ENCODE assay signal across 32 cellular contexts in the genomic region with DNA sequence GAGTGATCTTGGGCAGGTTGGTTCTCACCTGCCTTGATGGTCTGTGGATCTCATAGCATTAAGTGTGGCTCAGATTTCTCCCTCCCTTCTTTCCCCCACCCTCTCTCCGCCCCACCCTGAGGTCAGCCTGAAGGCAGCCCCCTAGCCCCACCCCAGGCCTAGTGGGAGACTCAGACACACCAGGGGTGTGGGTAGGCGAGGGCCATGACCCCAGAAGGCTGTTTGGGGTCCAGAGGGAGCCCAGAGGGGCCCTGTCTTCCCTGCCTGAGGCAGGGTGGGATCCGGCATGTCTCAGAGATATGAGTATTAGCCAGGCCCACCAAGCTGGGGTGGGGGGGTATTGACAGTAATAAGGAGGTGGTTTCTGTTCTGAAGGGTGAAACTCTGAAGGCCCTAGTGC.
"Had no signal": no experiment of that assay in that cellular context is flagged by ENCODE, and none has a peak within 500 bp of the region (broad histone marks: within the 10 kb centered on the region; RNA-seq: fewer than 3 reads in every experiment).

No MANE protein-coding gene starts in this region.

- H3K4me3 ChIP-seq: breast epithelium, heart right ventricle, left lung, ovary, psoas muscle, smooth muscle cell, suprapubic skin, tibial artery, upper lobe of right lung had no signal

- DNase-seq: activated CD4-positive, alpha-beta memory T cell treated with anti-CD3 and anti-CD28 coated beads, Interleukin-2, amount 10 ng/mL, durations not matched to agents 7 days and 5 days; activated CD4-positive, alpha-beta T cell treated with anti-CD3 and anti-CD28 coated beads for 1 hour; activated CD4-positive, alpha-beta T cell treated with anti-CD3 and anti-CD28 coated beads, Interleukin-2, amount 10 ng/mL, durations not matched to agents 7 days and 5 days; activated CD8-positive, alpha-beta memory T cell treated with anti-CD3 and anti-CD28 coated beads, Interleukin-2, amount 50 U/mL, for 48 hours; activated gamma-delta T cell; activated naive CD4-positive, alpha-beta T cell treated with anti-CD3 and anti-CD28 coated beads, Interleukin-2, amount 10 ng/mL, durations not matched to agents 7 days and 5 days; activated naive CD8-positive, alpha-beta T cell treated with anti-CD3 and anti-CD28 coated beads, Interleukin-2, amount 10 ng/mL, durations not matched to agents 7 days and 5 days; activated T-cell treated with anti-CD3 and anti-CD28 coated beads, Interleukin-2, amount 50 U/mL, for 24 hours; central memory CD4-positive, alpha-beta T cell; endodermal cell; foreskin keratinocyte; heart right ventricle; naive B cell; stimulated activated CD4-positive, alpha-beta T cell treated with anti-CD3 and anti-CD28 coated beads, Interleukin-1b, Interleukin-23, amount 100 ng/mL, for 48 hours; stimulated activated CD4-positive, alpha-beta T cell treated with anti-CD3 and anti-CD28 coated beads, Interleukin-4, amount 100 ng/mL, for 4 hours; stimulated activated CD8-positive, alpha-beta memory T cell treated with anti-CD3 and anti-CD28 coated beads, Interleukin-4, amount 100 ng/mL, for 48 hours; SW 1271; T-helper 17 cell; T1000; tibial artery; upper lobe of right lung had no signal

- H3K36me3 ChIP-seq: breast epithelium, heart right ventricle, left lung, neutrophil, ovary, suprapubic skin, tibial artery, upper lobe of right lung had no signal

- H3K4me3 Mint-ChIP-seq: activated CD4-positive, alpha-beta memory T cell treated with anti-CD3 and anti-CD28 coated beads, Interleukin-2, amount 10 ng/mL, durations not matched to agents 7 days and 5 days; activated CD4-positive, alpha-beta T cell treated with anti-CD3 and anti-CD28 coated beads, Interleukin-2, amount 10 ng/mL, durations not matched to agents 7 days and 5 days; activated naive CD4-positive, alpha-beta T cell treated with anti-CD3 and anti-CD28 coated beads, Interleukin-2, amount 10 ng/mL, durations not matched to agents 7 days and 5 days; activated naive CD8-positive, alpha-beta T cell treated with anti-CD3 and anti-CD28 coated beads, Interleukin-2, amount 10 ng/mL, durations not matched to agents 7 days and 5 days; activated T-cell treated with anti-CD3 and anti-CD28 coated beads, Interleukin-2, amount 50 U/mL, for 24 hours; dendritic cell treated with granulocyte-macrophage colony-stimulating factor and Interleukin-4, amounts not matched to agents 40 ng/mL and 50 ng/mL, for 4 days; endodermal cell; naive B cell; stimulated activated memory B cell treated with anti-CD40 and anti-IgM and Interleukin-4, amounts not matched to agents 10 μg/mL and 1 μg/mL and 100 μg/mL, for 72 hours; T-helper 17 cell; WTC11 had no signal

- H3K27ac Mint-ChIP-seq: activated CD4-positive, alpha-beta memory T cell treated with anti-CD3 and anti-CD28 coated beads, Interleukin-2, amount 10 ng/mL, durations not matched to agents 7 days and 5 days; activated CD4-positive, alpha-beta T cell treated with anti-CD3 and anti-CD28 coated beads, Interleukin-2, amount 10 ng/mL, durations not matched to agents 7 days and 5 days; activated naive CD4-positive, alpha-beta T cell treated with anti-CD3 and anti-CD28 coated beads, Interleukin-2, amount 10 ng/mL, durations not matched to agents 7 days and 5 days; activated naive CD8-positive, alpha-beta T cell treated with anti-CD3 and anti-CD28 coated beads, Interleukin-2, amount 10 ng/mL, durations not matched to agents 7 days and 5 days; activated T-cell treated with anti-CD3 and anti-CD28 coated beads, Interleukin-2, amount 50 U/mL, for 24 hours; dendritic cell treated with granulocyte-macrophage colony-stimulating factor and Interleukin-4, amounts not matched to agents 40 ng/mL and 50 ng/mL, for 4 days; endodermal cell; naive B cell; stimulated activated memory B cell treated with anti-CD40 and anti-IgM and Interleukin-4, amounts not matched to agents 10 μg/mL and 1 μg/mL and 100 μg/mL, for 72 hours; T-helper 17 cell had no signal

- H3K36me3 Mint-ChIP-seq: activated naive CD4-positive, alpha-beta T cell treated with anti-CD3 and anti-CD28 coated beads, Interleukin-2, amount 10 ng/mL, durations not matched to agents 7 days and 5 days; activated naive CD8-positive, alpha-beta T cell treated with anti-CD3 and anti-CD28 coated beads, Interleukin-2, amount 10 ng/mL, durations not matched to agents 7 days and 5 days; naive B cell; stimulated activated memory B cell treated with anti-CD40 and anti-IgM and Interleukin-4, amounts not matched to agents 10 μg/mL and 1 μg/mL and 100 μg/mL, for 72 hours; WTC11 had no signal

- H3K4me2 ChIP-seq: smooth muscle cell had no signal

- H3K4me1 ChIP-seq: breast epithelium, foreskin keratinocyte, left lung, upper lobe of right lung had no signal

- H3K27me3 Mint-ChIP-seq: activated CD4-positive, alpha-beta memory T cell treated with anti-CD3 and anti-CD28 coated beads, Interleukin-2, amount 10 ng/mL, durations not matched to agents 7 days and 5 days; activated CD4-positive, alpha-beta T cell treated with anti-CD3 and anti-CD28 coated beads, Interleukin-2, amount 10 ng/mL, durations not matched to agents 7 days and 5 days; activated naive CD8-positive, alpha-beta T cell treated with anti-CD3 and anti-CD28 coated beads, Interleukin-2, amount 10 ng/mL, durations not matched to agents 7 days and 5 days; activated T-cell treated with anti-CD3 and anti-CD28 coated beads, Interleukin-2, amount 50 U/mL, for 24 hours; dendritic cell treated with granulocyte-macrophage colony-stimulating factor and Interleukin-4, amounts not matched to agents 40 ng/mL and 50 ng/mL, for 4 days; naive B cell; stimulated activated memory B cell treated with anti-CD40 and anti-IgM and Interleukin-4, amounts not matched to agents 10 μg/mL and 1 μg/mL and 100 μg/mL, for 72 hours had no signal

- H3K4me1 Mint-ChIP-seq: activated CD4-positive, alpha-beta memory T cell treated with anti-CD3 and anti-CD28 coated beads, Interleukin-2, amount 10 ng/mL, durations not matched to agents 7 days and 5 days; activated CD4-positive, alpha-beta T cell treated with anti-CD3 and anti-CD28 coated beads, Interleukin-2, amount 10 ng/mL, durations not matched to agents 7 days and 5 days; activated naive CD4-positive, alpha-beta T cell treated with anti-CD3 and anti-CD28 coated beads, Interleukin-2, amount 10 ng/mL, durations not matched to agents 7 days and 5 days; activated naive CD8-positive, alpha-beta T cell treated with anti-CD3 and anti-CD28 coated beads, Interleukin-2, amount 10 ng/mL, durations not matched to agents 7 days and 5 days; naive B cell; stimulated activated memory B cell treated with anti-CD40 and anti-IgM and Interleukin-4, amounts not matched to agents 10 μg/mL and 1 μg/mL and 100 μg/mL, for 72 hours; T-helper 17 cell had no signal

- H3K27ac ChIP-seq: breast epithelium, foreskin keratinocyte, heart right ventricle, left lung, neutrophil, ovary, psoas muscle, suprapubic skin, tibial artery, upper lobe of right lung had no signal

- H3K9me3 Mint-ChIP-seq: activated CD4-positive, alpha-beta memory T cell treated with anti-CD3 and anti-CD28 coated beads, Interleukin-2, amount 10 ng/mL, durations not matched to agents 7 days and 5 days; activated CD4-positive, alpha-beta T cell treated with anti-CD3 and anti-CD28 coated beads, Interleukin-2, amount 10 ng/mL, durations not matched to agents 7 days and 5 days; activated naive CD4-positive, alpha-beta T cell treated with anti-CD3 and anti-CD28 coated beads, Interleukin-2, amount 10 ng/mL, durations not matched to agents 7 days and 5 days; activated naive CD8-positive, alpha-beta T cell treated with anti-CD3 and anti-CD28 coated beads, Interleukin-2, amount 10 ng/mL, durations not matched to agents 7 days and 5 days; activated T-cell treated with anti-CD3 and anti-CD28 coated beads, Interleukin-2, amount 50 U/mL, for 24 hours; dendritic cell treated with granulocyte-macrophage colony-stimulating factor and Interleukin-4, amounts not matched to agents 40 ng/mL and 50 ng/mL, for 4 days; endodermal cell; stimulated activated memory B cell treated with anti-CD40 and anti-IgM and Interleukin-4, amounts not matched to agents 10 μg/mL and 1 μg/mL and 100 μg/mL, for 72 hours; WTC11 had no signal

- H3K27me3 ChIP-seq: breast epithelium, ovary, suprapubic skin, tibial artery, upper lobe of right lung had no signal

- H3K9me3 ChIP-seq: breast epithelium, heart right ventricle, left lung, neutrophil, ovary, psoas muscle, suprapubic skin, tibial artery, upper lobe of right lung had no signal

- ATAC-seq: esophagus mucosa; foreskin keratinocyte; heart right ventricle; left lung; psoas muscle; stimulated activated memory B cell treated with anti-CD40 and anti-IgM and Interleukin-4, amounts not matched to agents 10 μg/mL and 1 μg/mL and 100 μg/mL, for 72 hours; T-helper 17 cell; upper lobe of right lung; WTC11 had no signal
